In genomic region chr5:39948867-39949468, GRCh38 we compare ENCODE assay signal across 8 cellular contexts.
DNase-seq lines count a peak whose midpoint lies in the region; ATAC-seq and TF ChIP-seq lines count a peak whose summit lies in the region.

No MANE protein-coding gene starts in this region.

- no peaks in the 10 kb centered on the region for H3K36me3 Mint-ChIP-seq in activated naive CD8-positive, alpha-beta T cell treated with anti-CD3 and anti-CD28 coated beads, Interleukin-2, amount 50 U/mL, for 24 hours (ENCODE audit: low read depth)

- H3K79me2 ChIP-seq in SK-N-SH (ENCODE audit: insufficient read depth): no peaks in the 10 kb centered on the region

- peak; percentile 70 for TF ChIP-seq RAD21 in SK-N-SH (IDR thresholded peaks at IDR 0.05; ENCODE audit: low read length)

- no peaks in the 10 kb centered on the region for H3K27me3 ChIP-seq in HAP-1 (ENCODE audit: low read depth)
- H3K27me3 ChIP-seq in SK-N-SH (ENCODE audit: insufficient read depth): no peaks in the 10 kb centered on the region
- H3K27me3 ChIP-seq in right cardiac atrium (ENCODE audit: control insufficient read depth, insufficient read depth): no peaks in the 10 kb centered on the region

- H3K9ac ChIP-seq in SK-N-SH: no peak overlapping the region

- H3K4me3 Mint-ChIP-seq in activated naive CD8-positive, alpha-beta T cell treated with anti-CD3 and anti-CD28 coated beads, Interleukin-2, amount 50 U/mL, for 24 hours: no peak overlapping the region

- 22% methylated on average over 2 of the region's 2 CpGs for WGBS in SK-N-SH (ENCODE audit: low lambda C conversion rate)
- WGBS in right cardiac atrium: 49% methylated on average over 2 of the region's 2 CpGs

- H3K36me3 ChIP-seq in HAP-1 (replicated peaks): no peaks in the 10 kb centered on the region
- no peaks in the 10 kb centered on the region for H3K36me3 ChIP-seq in SK-N-SH (replicated peaks in 1 of 2; ENCODE audit: control insufficient read depth in 1 of 2, insufficient read depth in 2 of 2, low read length in 1 of 2)

- POLR2A ChIA-PET in SK-N-SH (lab: Yijun Ruan, JAX): no interaction called here

- H3K4me3 ChIP-seq in HAP-1 (no peak overlapping the region), SK-N-SH (ENCODE audit: low read depth in 2 of 2, low read length in 1 of 2) (no peak overlapping the region; a peak in 1 of 4 replicates), right cardiac atrium (ENCODE audit: low read length) (no peak overlapping the region)

- DNase-seq in GM04504 (ENCODE audit: low read depth): peak; percentile 31
- DNase-seq in HAP-1 (ENCODE audit: low spot score in 2 of 2): peak; percentile 62 to 72
- DNase-seq in M059J (ENCODE audit: low read depth): peak; percentile 77
- peak; percentile 30 for DNase-seq in SK-N-SH
- peak; percentile 48 for DNase-seq in activated naive CD8-positive, alpha-beta T cell treated with anti-CD3 and anti-CD28 coated beads, Interleukin-2, amount 50 U/mL, for 24 hours
- DNase-seq in right cardiac atrium: peak in 2 of 3 donors; percentile 15 to 22
- peak; percentile 45 for DNase-seq in smooth muscle cell of the brain vasculature (ENCODE audit: low read depth, low spot score)
- no peak for DNase-seq in cerebellar nuclear complex (lab: John Stamatoyannopoulos, UW)

- CTCF ChIA-PET in SK-N-SH (lab: Yijun Ruan, JAX): interaction anchor here (0.7 to 2.2 kb wide), 17 partner anchors 9 to 930 kb away, joined by 3 to 22 read pairs (median 3); no protein-coding TSS in a partner anchor

- peak; percentile 59 for ATAC-seq in activated naive CD8-positive, alpha-beta T cell treated with anti-CD3 and anti-CD28 coated beads, Interleukin-2, amount 50 U/mL, for 24 hours
- peak; percentile 61 to 65 for ATAC-seq in right cardiac atrium

- H3K9me3 Mint-ChIP-seq in activated naive CD8-positive, alpha-beta T cell treated with anti-CD3 and anti-CD28 coated beads, Interleukin-2, amount 50 U/mL, for 24 hours: no peaks in the 10 kb centered on the region

- no peak overlapping the region for H3K4me2 ChIP-seq in SK-N-SH

- H3K9me3 ChIP-seq in HAP-1: no peaks in the 10 kb centered on the region
- H3K9me3 ChIP-seq in SK-N-SH: no peaks in the 10 kb centered on the region
- H3K9me3 ChIP-seq in right cardiac atrium (ENCODE audit: control insufficient read depth, low read length): peaks cover 4% of the 10 kb centered on the region

- in situ Hi-C loops in HAP-1 (cut with MboI; ENCODE audit: low sequenced_read_pairs): loop anchor here (25.0 kb wide), 1 partner anchor 738 kb away; the partner anchor contains the start of gene PTGER4

- H2AFZ ChIP-seq in SK-N-SH (ENCODE audit: low read depth): no peak overlapping the region

- no peaks in the 10 kb centered on the region for H3K4me1 ChIP-seq in HAP-1
- H3K4me1 ChIP-seq in SK-N-SH (ENCODE audit: control insufficient read depth in 1 of 2, insufficient read depth in 2 of 2, low read depth in 1 of 2, low read length in 1 of 2): no peaks in the 10 kb centered on the region
- no peaks in the 10 kb centered on the region for H3K4me1 ChIP-seq in right cardiac atrium (ENCODE audit: control insufficient read depth, insufficient read depth, low read length)

- TF ChIP-seq EP300 in SK-N-SH (IDR thresholded peaks at IDR 0.05; ENCODE audit: borderline replicate concordance in 1 of 2, low read depth in 1 of 2, low read length in 1 of 2): no peak

- H3K27me3 Mint-ChIP-seq in activated naive CD8-positive, alpha-beta T cell treated with anti-CD3 and anti-CD28 coated beads, Interleukin-2, amount 50 U/mL, for 24 hours: no peaks in the 10 kb centered on the region

- intact Hi-C loops in right cardiac atrium (cut with DNase I): loop anchor here in 1 of 4 donors (5.0 kb wide), 1 partner anchor 738 kb away; no protein-coding TSS in a partner anchor

- H4K20me1 ChIP-seq in SK-N-SH (ENCODE audit: insufficient read depth): no peaks in the 10 kb centered on the region

- H3K27ac ChIP-seq in SK-N-SH (ENCODE audit: low read depth in 2 of 2, low read length in 1 of 2) (no peak overlapping the region), right cardiac atrium (ENCODE audit: low read length) (no peak overlapping the region)

- peak; percentile 78 for TF ChIP-seq CTCF in SK-N-SH (IDR thresholded peaks at IDR 0.05)

- H3K4me1 Mint-ChIP-seq in activated naive CD8-positive, alpha-beta T cell treated with anti-CD3 and anti-CD28 coated beads, Interleukin-2, amount 50 U/mL, for 24 hours: peaks cover 3% of the 10 kb centered on the region

- no peaks in the 10 kb centered on the region for H3K9me2 ChIP-seq in SK-N-SH

- no peaks in the 10 kb centered on the region for H3F3A ChIP-seq in SK-N-SH (replicated peaks; ENCODE audit: insufficient read depth)

- no peak overlapping the region for H3K27ac Mint-ChIP-seq in activated naive CD8-positive, alpha-beta T cell treated with anti-CD3 and anti-CD28 coated beads, Interleukin-2, amount 50 U/mL, for 24 hours

TF ChIP-seq in SK-N-SH, 30 proteins besides CTCF, POLR2A, EP300 and RAD21:
- TF ChIP-seq FOXM1 (IDR thresholded peaks at IDR 0.05; ENCODE audit: low read depth) (no peak), RFX5 (IDR thresholded peaks at IDR 0.05; ENCODE audit: low read length) (peak; percentile 86), SMC3 (IDR thresholded peaks at IDR 0.05; ENCODE audit: low read depth, low read length) (peak; percentile 68)

Comparison
In these comparisons a context has a peak if more than half of its experiments do, and no peak if none do; other contexts are left out.
1. DNase-seq: peak in GM04504 (single experiment), HAP-1 (2 of 2), M059J (single experiment), SK-N-SH (single experiment), activated naive CD8-positive, alpha-beta T cell treated with anti-CD3 and anti-CD28 coated beads, Interleukin-2, amount 50 U/mL, for 24 hours (single experiment), right cardiac atrium (2 of 3) and smooth muscle cell of the brain vasculature (single experiment); none in cerebellar nuclear complex (0 of 2).